11 cellular contexts compared by ENCODE assay signal in genomic region chr3:50370594-50370993, GRCh38. TPM values are rescaled to one million over a fixed set of nuclear protein-coding genes. Genes with fewer than 3 reads are reported as not detected.
A peak's percentile ranks its signal among the peaks of the same experiment; 100 is the strongest.
DNase-seq lines count a peak whose midpoint lies in the region; ATAC-seq and TF ChIP-seq lines count a peak whose summit lies in the region.
"Had no signal": no experiment of that assay in that cellular context is flagged by ENCODE, and none has a peak within 500 bp of the region (broad histone marks: within the 10 kb centered on the region; RNA-seq: fewer than 3 reads in every experiment).

No MANE protein-coding gene starts in this region.

- no peaks in the 10 kb centered on the region for H3K36me3 Mint-ChIP-seq in brain
- H3K36me3 Mint-ChIP-seq in activated T-cell treated with anti-CD3 and anti-CD28 coated beads, Interleukin-2, amount 50 U/mL, for 4 hours (ENCODE audit: insufficient read depth), result no peaks in the 10 kb centered on the region

- peak; percentile 48 for DNase-seq in NCI-H2227 (lab: John Stamatoyannopoulos, UW; ENCODE audit: unreplicated experiment)
- DNase-seq in NCI-H2227 treated with DMSO at 0.1 percent for 48 hours (lab: John Stamatoyannopoulos, UW), result no peak
- peak; percentile 4 to 58 for DNase-seq in NCI-H526 (lab: John Stamatoyannopoulos, UW)
- no peak for DNase-seq in neuronal stem cell (ENCODE audit: low spot score)
- no peak for DNase-seq in activated T-cell treated with anti-CD3 and anti-CD28 coated beads, Interleukin-2, amount 50 U/mL, for 4 hours
- DNase-seq in activated gamma-delta T cell (lab: John Stamatoyannopoulos, UW), result no peak
- DNase-seq: GOT3, upper lobe of right lung had no signal

- H2AK5ac ChIP-seq in neuronal stem cell (ENCODE audit: low read depth, low read length), result peak overlapping the region; percentile 91

- no peak overlapping the region for H3K27ac ChIP-seq in neuronal stem cell (replicated peaks; ENCODE audit: low read length)
- H3K27ac ChIP-seq: upper lobe of right lung had no signal

- TF ChIP-seq CTCF in brain (conservative IDR thresholded peaks at IDR 0.05), result peak; percentile 58 to 72

- H3K4me3 Mint-ChIP-seq in brain, result peak overlapping the region in 3 of 5 experiments; percentile 20 to 51 (median 49)
- no peak overlapping the region for H3K4me3 Mint-ChIP-seq in activated T-cell treated with anti-CD3 and anti-CD28 coated beads, Interleukin-2, amount 50 U/mL, for 4 hours
- H3K4me3 Mint-ChIP-seq: T-helper 1 cell treated with Interleukin-12 subunit alpha and Interleukin-12 subunit beta and Interleukin-4 antibody, amounts not matched to agents 30 μg/mL and 1 μg/mL, for 36 hours had no signal

- no peak overlapping the region for H3K23ac ChIP-seq in neuronal stem cell (ENCODE audit: low read depth, low read length, poor library complexity)

- peaks cover 47% of the 10 kb centered on the region for H3K4me1 Mint-ChIP-seq in brain
- peaks cover 17% of the 10 kb centered on the region for H3K4me1 Mint-ChIP-seq in activated T-cell treated with anti-CD3 and anti-CD28 coated beads, Interleukin-2, amount 50 U/mL, for 4 hours (ENCODE audit: low read depth)

- peak overlapping the region; percentile 7 for H2BK5ac ChIP-seq in neuronal stem cell (ENCODE audit: low read length)

- H3K4me1 ChIP-seq in neuronal stem cell (ENCODE audit: control insufficient read depth in 2 of 2, insufficient read depth in 1 of 2, low read depth in 1 of 2, low read length in 2 of 2), result peaks cover 35 to 39% of the 10 kb centered on the region in 2 donors
- H3K4me1 ChIP-seq: upper lobe of right lung had no signal

- no peaks in the 10 kb centered on the region for H3K9me3 ChIP-seq in neuronal stem cell (replicated peaks in 1 of 2; ENCODE audit: control insufficient read depth in 2 of 2, insufficient read depth in 1 of 2, low read depth in 1 of 2, low read length in 2 of 2)
- H3K9me3 ChIP-seq: upper lobe of right lung had no signal

- H3K4me2 ChIP-seq in neuronal stem cell (ENCODE audit: insufficient read depth, low read length, poor library complexity, severe bottlenecking), result no peak overlapping the region

- H3K27me3 ChIP-seq in neuronal stem cell (ENCODE audit: control insufficient read depth in 3 of 3, insufficient read depth in 3 of 3, low read depth in 1 of 3, low read length in 3 of 3), result peaks cover 0 to 43% (median 7%) of the 10 kb centered on the region in 3 experiments
- H3K27me3 ChIP-seq: upper lobe of right lung had no signal

- peak overlapping the region; percentile 18 for H3K9ac ChIP-seq in neuronal stem cell (ENCODE audit: low read depth, low read length, poor library complexity)

- H3K4me3 ChIP-seq in neuronal stem cell (ENCODE audit: low read length in 2 of 2), result no peak overlapping the region
- H3K4me3 ChIP-seq: upper lobe of right lung had no signal

- peak overlapping the region; percentile 16 for H2AFZ ChIP-seq in neuronal stem cell (ENCODE audit: low read length)

- H2BK15ac ChIP-seq in neuronal stem cell (ENCODE audit: low read length), result peak overlapping the region; percentile 65

- ATAC-seq in activated T-cell treated with anti-CD3 and anti-CD28 coated beads, Interleukin-2, amount 50 U/mL, for 4 hours, result no peak
- no peak for ATAC-seq in HG03280 (IDR thresholded peaks at IDR 0.05; ENCODE audit: unreplicated experiment)
- ATAC-seq: upper lobe of right lung had no signal

- no peak overlapping the region for H3K14ac ChIP-seq in neuronal stem cell (ENCODE audit: low read length)

- H3K18ac ChIP-seq in neuronal stem cell (ENCODE audit: low read length), result peak overlapping the region; percentile 29

- H3K27ac Mint-ChIP-seq in brain, result peak overlapping the region; percentile 85 to 97 (median 92)
- H3K27ac Mint-ChIP-seq: T-helper 1 cell treated with Interleukin-12 subunit alpha and Interleukin-12 subunit beta and Interleukin-4 antibody, amounts not matched to agents 30 μg/mL and 1 μg/mL, for 36 hours had no signal

- H3K36me3 ChIP-seq in neuronal stem cell (replicated peaks in 1 of 2; ENCODE audit: control insufficient read depth in 2 of 2, insufficient read depth in 2 of 2, low read length in 2 of 2), result no peaks in the 10 kb centered on the region
- H3K36me3 ChIP-seq: upper lobe of right lung had no signal

- no CpG with 5 or more reads among the region's 14 CpGs for WGBS in neuronal stem cell (ENCODE audit: extremely low coverage in 2 of 2, insufficient read length in 2 of 2, insufficient replicate concordance in 1 of 2), 2 donors

- H4K91ac ChIP-seq in neuronal stem cell (ENCODE audit: low read depth, low read length, poor library complexity), result no peak overlapping the region

- H2BK12ac ChIP-seq in neuronal stem cell (ENCODE audit: low read length), result no peak overlapping the region

- no peak overlapping the region for H4K8ac ChIP-seq in neuronal stem cell (ENCODE audit: low read depth, low read length)

- H3K9me3 Mint-ChIP-seq in brain, result no peaks in the 10 kb centered on the region
- H3K9me3 Mint-ChIP-seq in activated T-cell treated with anti-CD3 and anti-CD28 coated beads, Interleukin-2, amount 50 U/mL, for 4 hours, result no peaks in the 10 kb centered on the region
- H3K9me3 Mint-ChIP-seq: T-helper 1 cell treated with Interleukin-12 subunit alpha and Interleukin-12 subunit beta and Interleukin-4 antibody, amounts not matched to agents 30 μg/mL and 1 μg/mL, for 36 hours had no signal

- peaks cover 5% of the 10 kb centered on the region for H3K27me3 Mint-ChIP-seq in brain
- H3K27me3 Mint-ChIP-seq in activated T-cell treated with anti-CD3 and anti-CD28 coated beads, Interleukin-2, amount 50 U/mL, for 4 hours (ENCODE audit: low read depth), result no peaks in the 10 kb centered on the region

- H3K4ac ChIP-seq in neuronal stem cell (ENCODE audit: low read length), result no peak overlapping the region

- H3K79me1 ChIP-seq in neuronal stem cell (ENCODE audit: low read depth, low read length), result no peaks in the 10 kb centered on the region

- no peak overlapping the region for H2BK120ac ChIP-seq in neuronal stem cell (ENCODE audit: low read depth, low read length)

RNA-seq across cellular contexts. Expression of gene TMEM115, which starts 11.3 kb away (rescaled TPM):
- 28.5 TPM for polyA plus RNA-seq in brain (ENCODE audit: insufficient read depth, low read depth, low replicate concordance)
- 21.4 TPM for polyA plus RNA-seq in neuronal stem cell (2013, experiment 1 of 2)
- 20.8 TPM for polyA plus RNA-seq in neuronal stem cell (2013, experiment 2 of 2)
- total RNA-seq in activated T-cell treated with anti-CD3 and anti-CD28 coated beads, Interleukin-2, amount 50 U/mL, for 4 hours, result 10 to 100 TPM; 25.2 to 27.4 (median 25.4) TPM

RNA-seq across cellular contexts. Expression of gene CYB561D2, which starts 19.9 kb away (rescaled TPM):
- 14.4 TPM for polyA plus RNA-seq in brain (ENCODE audit: insufficient read depth, low read depth, low replicate concordance)
- 6.9 TPM for polyA plus RNA-seq in neuronal stem cell (2013, experiment 1 of 2)
- 7.1 TPM for polyA plus RNA-seq in neuronal stem cell (2013, experiment 2 of 2)
- 10 to 100 TPM; 31.8 to 35.3 (median 33.1) TPM for total RNA-seq in activated T-cell treated with anti-CD3 and anti-CD28 coated beads, Interleukin-2, amount 50 U/mL, for 4 hours

RNA-seq across cellular contexts. Expression of gene NPRL2, which starts 20.0 kb away (rescaled TPM):
- 26.0 TPM for polyA plus RNA-seq in brain (ENCODE audit: insufficient read depth, low read depth, low replicate concordance)
- 19.4 TPM for polyA plus RNA-seq in neuronal stem cell (2013, experiment 1 of 2)
- 17.4 TPM for polyA plus RNA-seq in neuronal stem cell (2013, experiment 2 of 2)
- 10 to 100 TPM; 34.0 to 46.9 (median 37.0) TPM for total RNA-seq in activated T-cell treated with anti-CD3 and anti-CD28 coated beads, Interleukin-2, amount 50 U/mL, for 4 hours

RNA-seq across cellular contexts. Expression of gene ZMYND10, which starts 25.1 kb away (rescaled TPM):
- 18.3 TPM for polyA plus RNA-seq in brain (ENCODE audit: insufficient read depth, low read depth, low replicate concordance)
- polyA plus RNA-seq in neuronal stem cell (2013, experiment 1 of 2), result 2.0 TPM
- 1.6 TPM for polyA plus RNA-seq in neuronal stem cell (2013, experiment 2 of 2)
- total RNA-seq in activated T-cell treated with anti-CD3 and anti-CD28 coated beads, Interleukin-2, amount 50 U/mL, for 4 hours, result 1 to 10 TPM in 1 of 3 donors, under 1 TPM in 2; 0.71 to 1.0 (median 0.96) TPM

RNA-seq across cellular contexts. Expression of gene RASSF1, which starts 30.0 kb away (rescaled TPM):
- polyA plus RNA-seq in brain (ENCODE audit: insufficient read depth, low read depth, low replicate concordance), result 25.5 TPM
- polyA plus RNA-seq in neuronal stem cell (2013, experiment 1 of 2), result 8.5 TPM
- 8.5 TPM for polyA plus RNA-seq in neuronal stem cell (2013, experiment 2 of 2)
- total RNA-seq in activated T-cell treated with anti-CD3 and anti-CD28 coated beads, Interleukin-2, amount 50 U/mL, for 4 hours, result 10 to 100 TPM; 33.7 to 40.3 (median 37.3) TPM

Comparison
In these comparisons a context has a peak if more than half of its experiments do, and no peak if none do; other contexts are left out.
1. DNase-seq: peak in NCI-H2227 (single experiment) and NCI-H526 (2 of 2); none in NCI-H2227 treated with DMSO at 0.1 percent for 48 hours (single experiment), neuronal stem cell (single experiment), activated T-cell treated with anti-CD3 and anti-CD28 coated beads, Interleukin-2, amount 50 U/mL, for 4 hours (single experiment) and activated gamma-delta T cell (single experiment).